8 cellular contexts compared by ENCODE assay signal in the genomic region with DNA sequence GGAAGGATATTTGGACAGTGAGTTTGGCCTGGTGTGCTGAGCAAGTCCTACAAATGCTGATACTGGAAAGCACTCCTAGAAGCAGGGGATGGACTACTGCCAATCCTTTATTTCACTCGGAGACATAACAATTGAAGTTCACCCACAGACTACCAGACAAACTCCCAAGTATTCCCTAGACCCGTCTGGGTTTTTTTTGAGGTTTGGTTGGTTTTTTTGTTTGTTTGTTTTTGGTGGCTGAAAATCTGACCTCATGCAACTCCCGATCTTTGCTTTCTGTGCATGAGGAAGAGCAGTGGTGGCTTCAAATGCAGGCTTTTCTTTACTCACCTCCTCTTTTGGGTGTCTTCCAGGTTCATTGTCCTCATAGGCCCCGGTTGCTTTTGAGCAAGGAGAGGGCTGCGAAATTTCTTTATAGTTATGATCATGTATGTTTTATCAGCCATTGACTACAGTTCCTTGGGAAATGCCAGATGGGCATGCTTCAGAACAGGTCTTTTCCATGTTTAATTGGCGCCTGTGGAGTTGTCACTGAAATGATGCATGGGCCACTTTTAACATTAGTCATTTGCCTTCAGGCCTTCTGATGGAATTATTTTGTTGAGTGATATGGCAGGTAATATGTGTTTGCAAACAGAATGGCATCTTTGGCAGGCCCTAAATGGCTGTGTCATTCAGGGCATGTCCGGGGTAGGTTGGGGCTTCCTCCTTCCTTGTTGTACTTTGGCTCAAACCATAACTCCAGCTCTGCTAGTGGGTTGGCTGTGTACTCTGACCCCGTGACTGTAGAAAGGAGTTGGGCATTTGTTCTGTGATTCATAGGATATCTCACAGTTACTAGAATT. TPM values are rescaled to one million over a fixed set of nuclear protein-coding genes. Genes with fewer than 3 reads are reported as not detected.
DNase-seq lines count a peak whose midpoint lies in the region; ATAC-seq and TF ChIP-seq lines count a peak whose summit lies in the region.

No MANE protein-coding gene starts in this region.

- ATAC-seq in GM18868 (IDR thresholded peaks at IDR 0.05; ENCODE audit: unreplicated experiment) (no peak), HG03439 (IDR thresholded peaks at IDR 0.05; ENCODE audit: unreplicated experiment) (no peak)

- peaks cover 27% of the 10 kb centered on the region for H3K4me1 Mint-ChIP-seq in osteocyte (ENCODE audit: unreplicated experiment)

- no peak overlapping the region for H3K4me3 Mint-ChIP-seq in osteocyte (ENCODE audit: unreplicated experiment)

- CTCF ChIA-PET in RWPE1 (lab: Yijun Ruan, JAX), result interaction anchor here (0.8 to 1.4 kb wide), 2 partner anchors 15 to 352 kb away, joined by 3 to 6 read pairs; no protein-coding TSS in a partner anchor

- H3K9me3 Mint-ChIP-seq in osteocyte (ENCODE audit: unreplicated experiment), result no peaks in the 10 kb centered on the region

- peak; percentile 28 for DNase-seq in stimulated activated CD4-positive, alpha-beta T cell treated with anti-CD3 and anti-CD28 coated beads, Interleukin-1b, Interleukin-23, amount 100 ng/mL, for 48 hours
- DNase-seq in stimulated activated CD4-positive, alpha-beta T cell treated with anti-CD3 and anti-CD28 coated beads, Interleukin-4, amount 100 ng/mL, for 1 hour, result no peak
- peak; percentile 77 for DNase-seq in RWPE1 (ENCODE audit: low spot score)
- DNase-seq in foreskin fibroblast, result peak; percentile 19 to 49
- DNase-seq in osteocyte (ENCODE audit: extremely low spot score, unreplicated experiment), result no peak
- no peak for DNase-seq in GDM1 (lab: John Stamatoyannopoulos, UW)

- POLR2A ChIA-PET in RWPE1 (lab: Yijun Ruan, JAX; ENCODE audit: low non-redundant PET), result no interaction called here

- peak overlapping the region; percentile 67 for H3K27ac ChIP-seq in RWPE1

- H3K27me3 Mint-ChIP-seq in osteocyte (ENCODE audit: unreplicated experiment), result peaks cover 2% of the 10 kb centered on the region

- no peak overlapping the region for H3K27ac Mint-ChIP-seq in osteocyte (ENCODE audit: unreplicated experiment)

- TF ChIP-seq CTCF in RWPE1 (conservative IDR thresholded peaks at IDR 0.05; ENCODE audit: low read depth) (no peak), foreskin fibroblast (IDR thresholded peaks at IDR 0.05; ENCODE audit: low read depth, low read length) (no peak), osteocyte (IDR thresholded peaks at IDR 0.05) (no peak)

- no peak overlapping the region for H3K4me3 ChIP-seq in foreskin fibroblast (ENCODE audit: low read depth in 1 of 2, low read length in 2 of 2)

- H3K36me3 Mint-ChIP-seq in osteocyte (ENCODE audit: unreplicated experiment), result no peaks in the 10 kb centered on the region

RNA-seq across cellular contexts. Expression of gene PLCXD2, which starts 1.9 kb away (rescaled TPM):
- 0.91 and 1.6 TPM in 2 replicates for total RNA-seq in osteocyte

Comparison
In these comparisons a context has a peak if more than half of its experiments do, and no peak if none do; other contexts are left out.
1. DNase-seq: peak in stimulated activated CD4-positive, alpha-beta T cell treated with anti-CD3 and anti-CD28 coated beads, Interleukin-1b, Interleukin-23, amount 100 ng/mL, for 48 hours (single experiment), RWPE1 (single experiment) and foreskin fibroblast (2 of 2); none in stimulated activated CD4-positive, alpha-beta T cell treated with anti-CD3 and anti-CD28 coated beads, Interleukin-4, amount 100 ng/mL, for 1 hour (single experiment), osteocyte (single experiment) and GDM1 (single experiment).